21 cellular contexts compared by ENCODE assay signal in the genomic region with DNA sequence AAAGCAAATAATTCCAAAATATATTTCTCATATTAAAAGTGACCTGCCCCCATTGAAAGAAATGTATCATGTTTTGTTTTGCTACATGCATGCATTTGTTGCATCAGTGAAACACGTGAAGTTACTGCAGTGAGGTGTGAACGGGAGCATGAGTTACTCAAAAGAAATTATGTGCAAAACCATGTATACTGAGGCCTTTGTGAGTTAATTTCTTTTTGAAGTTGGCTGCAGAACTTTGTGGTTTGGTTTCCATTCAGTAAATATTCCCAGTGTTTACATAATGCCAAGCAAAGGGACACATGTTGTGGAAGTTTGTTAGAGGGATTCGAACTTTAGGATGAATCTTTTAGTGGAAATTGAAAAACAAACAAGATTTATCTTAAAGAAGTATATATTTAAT.
"Had no signal": no experiment of that assay in that cellular context is flagged by ENCODE, and none has a peak within 500 bp of the region (broad histone marks: within the 10 kb centered on the region; RNA-seq: fewer than 3 reads in every experiment).

No MANE protein-coding gene starts in this region.

- H3K36me3 Mint-ChIP-seq: naive thymus-derived CD8-positive, alpha-beta T cell had no signal

- H3K4me1 ChIP-seq: colonic mucosa, upper lobe of right lung had no signal

- H3K27me3 Mint-ChIP-seq: naive thymus-derived CD8-positive, alpha-beta T cell; stimulated activated naive CD8-positive, alpha-beta T cell treated with anti-CD3 and anti-CD28 coated beads, Interleukin-15, Interleukin-2, amounts not matched to agents 100 ng/mL and 50 ng/mL, for 24 hours had no signal

- H3K27me3 ChIP-seq: colonic mucosa, gastrocnemius medialis, heart right ventricle, neutrophil, tibial artery, upper lobe of right lung had no signal

- FAIRE-seq: islet of Langerhans, small intestine had no signal

- H3K4me1 Mint-ChIP-seq: endodermal cell; naive thymus-derived CD8-positive, alpha-beta T cell had no signal

- H3K27ac Mint-ChIP-seq: endodermal cell; naive thymus-derived CD8-positive, alpha-beta T cell; stimulated activated naive CD8-positive, alpha-beta T cell treated with anti-CD3 and anti-CD28 coated beads, Interleukin-15, Interleukin-2, amounts not matched to agents 100 ng/mL and 50 ng/mL, for 24 hours had no signal

- H3K36me3 ChIP-seq: colonic mucosa, gastrocnemius medialis, heart right ventricle, neutrophil, tibial artery, upper lobe of right lung had no signal

- H3K9me3 ChIP-seq: colonic mucosa, gastrocnemius medialis, heart right ventricle, mucosa of descending colon, neutrophil, tibial artery, upper lobe of right lung had no signal

- ATAC-seq: gastrocnemius medialis; heart right ventricle; mucosa of descending colon; naive thymus-derived CD8-positive, alpha-beta T cell; sciatic nerve; upper lobe of right lung had no signal

- H3K9me3 Mint-ChIP-seq: endodermal cell; stimulated activated naive CD8-positive, alpha-beta T cell treated with anti-CD3 and anti-CD28 coated beads, Interleukin-15, Interleukin-2, amounts not matched to agents 100 ng/mL and 50 ng/mL, for 24 hours had no signal

- H3K4me3 Mint-ChIP-seq: endodermal cell; naive thymus-derived CD8-positive, alpha-beta T cell; stimulated activated naive CD8-positive, alpha-beta T cell treated with anti-CD3 and anti-CD28 coated beads, Interleukin-15, Interleukin-2, amounts not matched to agents 100 ng/mL and 50 ng/mL, for 24 hours had no signal

- H3K27ac ChIP-seq: colonic mucosa, gastrocnemius medialis, heart right ventricle, neutrophil, tibial artery, upper lobe of right lung had no signal

- H3K4me3 ChIP-seq: colonic mucosa, heart right ventricle, mucosa of descending colon, tibial artery, upper lobe of right lung had no signal

- DNase-seq: colonic mucosa; dermis blood vessel endothelial cell; effector CD4-positive, alpha-beta T cell; endodermal cell; erythroblast; gastrocnemius medialis; heart right ventricle; hypothalamus; kidney glomerular epithelial cell; mammary epithelial cell; mucosa of descending colon; naive thymus-derived CD8-positive, alpha-beta T cell; posterior cingulate gyrus; small intestine; stimulated activated CD4-positive, alpha-beta T cell treated with anti-CD3 and anti-CD28 coated beads, Interleukin-12 subunit alpha, Interleukin-12 subunit beta, amount 100 ng/mL, for 4 hours; tibial artery; upper lobe of right lung had no signal
